1 cellular context compared by ENCODE assay signal in genomic region chr20:1118336-1119127, GRCh38.
TF ChIP-seq lines count a peak whose summit lies in the region.

Gene PSMF1, plus strand, starts transcription at chr20:1118602. Its CDS starts 172 bp downstream, at chr20:1118774.

TF ChIP-seq in HEK293, 187 proteins besides CTCF, POLR2A, EP300 and RAD21 (continued from another document):
- TF ChIP-seq ZNF302 (tag by site-specific recombination; IDR thresholded peaks at IDR 0.05; ENCODE audit: low read depth), result no peak
- no peak for TF ChIP-seq ZNF544 (tag by site-specific recombination; IDR thresholded peaks at IDR 0.05)
- TF ChIP-seq ZNF561 (tag by site-specific recombination; IDR thresholded peaks at IDR 0.05; ENCODE audit: borderline replicate concordance), result peak; percentile 95
- TF ChIP-seq ZNF146 (tag by site-specific recombination; IDR thresholded peaks at IDR 0.05), result peak; percentile 66
- no peak for TF ChIP-seq ZNF19 (tag by site-specific recombination; IDR thresholded peaks at IDR 0.05; ENCODE audit: low read depth)
- TF ChIP-seq ZBTB48 (tag by site-specific recombination; IDR thresholded peaks at IDR 0.05), result peak; percentile 61; the same call in 1 of the 2 replicates
- TF ChIP-seq WT1 (tag by site-specific recombination; IDR thresholded peaks at IDR 0.05), result peak; percentile 55; the same call in 1 of the 2 replicates
- no peak for TF ChIP-seq ZNF510 (tag by site-specific recombination; IDR thresholded peaks at IDR 0.05; ENCODE audit: insufficient replicate concordance)
- TF ChIP-seq ZFP41 (tag by site-specific recombination; IDR thresholded peaks at IDR 0.05; ENCODE audit: borderline replicate concordance), result no peak
- no peak for TF ChIP-seq ELK4 (IDR thresholded peaks at IDR 0.05; ENCODE audit: borderline replicate concordance, low read depth, low read length)
- no peak for TF ChIP-seq ZNF398 (tag by site-specific recombination; IDR thresholded peaks at IDR 0.05)
- no peak for TF ChIP-seq ZNF112 (tag by site-specific recombination; IDR thresholded peaks at IDR 0.05)
- no peak for TF ChIP-seq ZNF121 (tag by site-specific recombination; IDR thresholded peaks at IDR 0.05)
- TF ChIP-seq BCL11A (tag by site-specific recombination; IDR thresholded peaks at IDR 0.05; ENCODE audit: low read depth), result no peak
- TF ChIP-seq ZNF132 (tag by site-specific recombination; IDR thresholded peaks at IDR 0.05; ENCODE audit: borderline replicate concordance), result no peak
- TF ChIP-seq PRDM6 (tag by site-specific recombination; IDR thresholded peaks at IDR 0.05), result no peak
- TF ChIP-seq ZNF335 (tag by site-specific recombination; conservative IDR thresholded peaks at IDR 0.05), result peak; percentile 92
- TF ChIP-seq ZNF324 (tag by site-specific recombination; IDR thresholded peaks at IDR 0.05), result peak; percentile 95
- TF ChIP-seq PRDM1 (tag by site-specific recombination; IDR thresholded peaks at IDR 0.05), result no peak
- no peak for TF ChIP-seq ZFP3 (tag by site-specific recombination; IDR thresholded peaks at IDR 0.05; ENCODE audit: low read depth)
- no peak for TF ChIP-seq ZNF140 (tag by site-specific recombination; IDR thresholded peaks at IDR 0.05)
- no peak for TF ChIP-seq ZNF311 (tag by site-specific recombination; IDR thresholded peaks at IDR 0.05; ENCODE audit: borderline replicate concordance)
- no peak for TF ChIP-seq ZNF621 (tag by site-specific recombination; IDR thresholded peaks at IDR 0.05)
- TF ChIP-seq ZNF645 (tag by site-specific recombination; IDR thresholded peaks at IDR 0.05), result no peak
- peak; percentile 50; the same call in 1 of the 2 replicates for TF ChIP-seq ZBTB10 (tag by site-specific recombination; IDR thresholded peaks at IDR 0.05)
- TF ChIP-seq ZXDB (tag by site-specific recombination; IDR thresholded peaks at IDR 0.05), result peak; percentile 96
- TF ChIP-seq ZNF664 (tag by site-specific recombination; IDR thresholded peaks at IDR 0.05), result peak; percentile 69; the same call in 1 of the 2 replicates
- peak; percentile 57 for TF ChIP-seq ZNF513 (tag by site-specific recombination; IDR thresholded peaks at IDR 0.05)
- TF ChIP-seq KLF17 (tag by site-specific recombination; IDR thresholded peaks at IDR 0.05), result peak; percentile 98
- no peak for TF ChIP-seq MEIS1 (CRISPR knock-in tag; IDR thresholded peaks at IDR 0.05; ENCODE audit: borderline replicate concordance)
- TF ChIP-seq ZNF707 (tag by site-specific recombination; IDR thresholded peaks at IDR 0.05), result no peak
- no peak for TF ChIP-seq EGR2 (tag by site-specific recombination; IDR thresholded peaks at IDR 0.05; ENCODE audit: low read depth)
- TF ChIP-seq ZNF341 (tag by site-specific recombination; IDR thresholded peaks at IDR 0.05; ENCODE audit: low read depth), result peak; percentile 61
- TF ChIP-seq ZIC2 (tag by site-specific recombination; IDR thresholded peaks at IDR 0.05), result peak; percentile 46
- TF ChIP-seq ZNF416 (tag by site-specific recombination; IDR thresholded peaks at IDR 0.05), result no peak
- TF ChIP-seq ZNF776 (tag by site-specific recombination; IDR thresholded peaks at IDR 0.05; ENCODE audit: borderline replicate concordance), result no peak
- no peak for TF ChIP-seq ZNF37A (tag by site-specific recombination; IDR thresholded peaks at IDR 0.05)
- TF ChIP-seq YY1 (tag by site-specific recombination; IDR thresholded peaks at IDR 0.05), result peak; percentile 90
- TF ChIP-seq ZNF18 (tag by site-specific recombination; IDR thresholded peaks at IDR 0.05), result 0 out of 2 replicates have a peak, but pooled peaks have one; percentile 30
- TF ChIP-seq ZNF514 (tag by site-specific recombination; IDR thresholded peaks at IDR 0.05), result no peak
- peak; percentile 85 for TF ChIP-seq ZBTB8A (tag by site-specific recombination; IDR thresholded peaks at IDR 0.05)
- no peak for TF ChIP-seq GLIS1 (tag by site-specific recombination; IDR thresholded peaks at IDR 0.05)
